ENCODE assay signal across 8 cellular contexts in genomic region chr1:209850342-209850979, GRCh38. TPM values are rescaled to one million over a fixed set of nuclear protein-coding genes. Genes with fewer than 3 reads are reported as not detected.
A peak's percentile ranks its signal among the peaks of the same experiment; 100 is the strongest.
DNase-seq lines count a peak whose midpoint lies in the region; TF ChIP-seq lines count a peak whose summit lies in the region.

No MANE protein-coding gene starts in this region.

- no peaks in the 10 kb centered on the region for H3K27me3 ChIP-seq in parathyroid adenoma (ENCODE audit: control insufficient read depth, insufficient read depth, low read length)

- H3K36me3 ChIP-seq in parathyroid adenoma (ENCODE audit: control insufficient read depth, insufficient read depth, low read length): no peaks in the 10 kb centered on the region

- DNase-seq in DMS53 (lab: John Stamatoyannopoulos, UW) (peak; percentile 76), H4 (ENCODE audit: low spot score) (peak; percentile 85), NCI-H1092 treated with DMSO at 0.1 percent for 48 hours (lab: John Stamatoyannopoulos, UW) (peak; percentile 38), UCSD-AML1 (lab: John Stamatoyannopoulos, UW; ENCODE audit: unreplicated experiment) (peak; percentile 38), erythroblast (lab: John Stamatoyannopoulos, UW) (peak; percentile 38 to 64), cerebellar nuclear complex (lab: John Stamatoyannopoulos, UW) (no peak), NOMO-1 (lab: John Stamatoyannopoulos, UW; ENCODE audit: unreplicated experiment in 2 of 2) (no peak)

- H3K9me3 ChIP-seq in parathyroid adenoma (ENCODE audit: control insufficient read depth, low read length): no peaks in the 10 kb centered on the region

- peak; percentile 51 for TF ChIP-seq CTCF in parathyroid adenoma (IDR thresholded peaks at IDR 0.05)

- no peaks in the 10 kb centered on the region for H3K79me2 ChIP-seq in parathyroid adenoma

- H3K9ac ChIP-seq in parathyroid adenoma: no peak overlapping the region

- H3K4me1 ChIP-seq in parathyroid adenoma: no peaks in the 10 kb centered on the region

- H2AFZ ChIP-seq in parathyroid adenoma: no peak overlapping the region

- no peak for TF ChIP-seq POLR2A in erythroblast (IDR thresholded peaks at IDR 0.05; ENCODE audit: low read length)

- no peak overlapping the region for H3K4me3 ChIP-seq in parathyroid adenoma (ENCODE audit: low read depth, low read length)

- H3K27ac ChIP-seq in parathyroid adenoma: no peak overlapping the region

- H3K4me2 ChIP-seq in parathyroid adenoma (ENCODE audit: low read length): no peak overlapping the region

RNA-seq across cellular contexts. Expression of gene UTP25, which starts 22.7 kb away (rescaled TPM):
- 5.6 and 5.7 TPM in 2 replicates for total RNA-seq in H4 (2014; rRNA removed; shearing (Covaris generic))

RNA-seq across cellular contexts. Expression of gene IRF6, which starts 44.5 kb away (rescaled TPM):
- total RNA-seq in H4 (2014; rRNA removed; shearing (Covaris generic)): not detected in 2 replicates

Comparison
In these comparisons a context has a peak if more than half of its experiments do, and no peak if none do; other contexts are left out.
1. DNase-seq: peak in DMS53 (single experiment), H4 (single experiment), NCI-H1092 treated with DMSO at 0.1 percent for 48 hours (single experiment), UCSD-AML1 (single experiment) and erythroblast (2 of 2); none in cerebellar nuclear complex (0 of 2) and NOMO-1 (0 of 2).